ENCODE assay signal across 1 cellular context in the genomic region with DNA sequence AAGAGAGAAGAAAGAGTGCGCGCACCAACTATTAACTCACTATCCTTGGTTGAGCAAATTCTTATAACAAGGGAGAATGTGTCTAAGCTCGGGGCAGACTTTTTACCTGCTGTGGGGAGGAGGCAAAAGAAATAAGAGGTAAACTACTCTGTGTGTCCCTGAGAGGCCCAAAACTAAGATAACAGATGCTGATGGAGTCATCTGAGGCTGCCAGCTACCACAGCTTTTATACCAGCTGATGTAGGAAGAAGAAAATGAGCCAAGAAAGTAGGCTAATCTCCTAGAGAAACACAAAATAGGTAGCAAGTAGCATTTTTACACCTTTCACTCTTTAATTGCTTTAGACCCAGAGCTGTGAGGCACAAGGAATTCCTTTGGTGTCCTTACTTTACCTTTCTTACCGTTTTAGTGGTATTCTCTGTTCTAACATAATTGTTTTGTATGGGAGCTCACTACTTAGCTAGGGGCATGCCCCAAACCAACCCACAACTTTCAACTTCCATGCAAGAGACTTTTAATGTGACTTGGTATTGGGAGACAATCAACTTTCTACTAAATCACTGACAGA.
TF ChIP-seq lines count a peak whose summit lies in the region.

No MANE protein-coding gene starts in this region.

TF ChIP-seq in A549, 52 proteins besides CTCF, POLR2A, EP300 and RAD21 (continued from another document):
- TF ChIP-seq, protein P1, sequence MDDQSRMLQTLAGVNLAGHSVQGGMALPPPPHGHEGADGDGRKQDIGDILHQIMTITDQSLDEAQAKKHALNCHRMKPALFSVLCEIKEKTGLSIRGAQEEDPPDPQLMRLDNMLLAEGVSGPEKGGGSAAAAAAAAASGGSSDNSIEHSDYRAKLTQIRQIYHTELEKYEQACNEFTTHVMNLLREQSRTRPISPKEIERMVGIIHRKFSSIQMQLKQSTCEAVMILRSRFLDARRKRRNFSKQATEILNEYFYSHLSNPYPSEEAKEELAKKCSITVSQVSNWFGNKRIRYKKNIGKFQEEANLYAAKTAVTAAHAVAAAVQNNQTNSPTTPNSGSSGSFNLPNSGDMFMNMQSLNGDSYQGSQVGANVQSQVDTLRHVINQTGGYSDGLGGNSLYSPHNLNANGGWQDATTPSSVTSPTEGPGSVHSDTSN (IDR thresholded peaks at IDR 0.05), result no peak
- TF ChIP-seq FOSB (CRISPR knock-in tag; IDR thresholded peaks at IDR 0.05), result no peak
- no peak for TF ChIP-seq KDM5A (IDR thresholded peaks at IDR 0.05)
- no peak for TF ChIP-seq RNF2 (IDR thresholded peaks at IDR 0.05; ENCODE audit: borderline replicate concordance, low read depth)
- TF ChIP-seq, protein P2, sequence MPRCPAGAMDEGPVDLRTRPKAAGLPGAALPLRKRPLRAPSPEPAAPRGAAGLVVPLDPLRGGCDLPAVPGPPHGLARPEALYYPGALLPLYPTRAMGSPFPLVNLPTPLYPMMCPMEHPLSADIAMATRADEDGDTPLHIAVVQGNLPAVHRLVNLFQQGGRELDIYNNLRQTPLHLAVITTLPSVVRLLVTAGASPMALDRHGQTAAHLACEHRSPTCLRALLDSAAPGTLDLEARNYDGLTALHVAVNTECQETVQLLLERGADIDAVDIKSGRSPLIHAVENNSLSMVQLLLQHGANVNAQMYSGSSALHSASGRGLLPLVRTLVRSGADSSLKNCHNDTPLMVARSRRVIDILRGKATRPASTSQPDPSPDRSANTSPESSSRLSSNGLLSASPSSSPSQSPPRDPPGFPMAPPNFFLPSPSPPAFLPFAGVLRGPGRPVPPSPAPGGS (IDR thresholded peaks at IDR 0.05), result no peak
- TF ChIP-seq SREBF2 (IDR thresholded peaks at IDR 0.05), result no peak
- TF ChIP-seq FOSL2 (IDR thresholded peaks at IDR 0.05), result no peak
- no peak for TF ChIP-seq FOSL2 (CRISPR knock-in tag; IDR thresholded peaks at IDR 0.05)
- TF ChIP-seq CBX8 (IDR thresholded peaks at IDR 0.05), result no peak
- TF ChIP-seq RCOR1 (IDR thresholded peaks at IDR 0.05; ENCODE audit: low read depth, low read length), result no peak
- no peak for TF ChIP-seq NPAS2 (CRISPR knock-in tag; IDR thresholded peaks at IDR 0.05; ENCODE audit: borderline replicate concordance)
- TF ChIP-seq BHLHE40 (IDR thresholded peaks at IDR 0.05; ENCODE audit: low read depth, low read length), result no peak
- no peak for TF ChIP-seq RARB (CRISPR knock-in tag; IDR thresholded peaks at IDR 0.05)
- TF ChIP-seq GATA3 (IDR thresholded peaks at IDR 0.05; ENCODE audit: borderline replicate concordance), result no peak
TF ChIP-seq in A549: peak in this region for 0.
